ENCODE assay signal across 21 cellular contexts in genomic region chr13:52925221-52925620, GRCh38.
DNase-seq lines count a peak whose midpoint lies in the region; ATAC-seq and TF ChIP-seq lines count a peak whose summit lies in the region.
"Had no signal": no experiment of that assay in that cellular context is flagged by ENCODE, and none has a peak within 500 bp of the region (broad histone marks: within the 10 kb centered on the region; RNA-seq: fewer than 3 reads in every experiment).

No MANE protein-coding gene starts in this region.

- intact Hi-C loops in breast epithelium (cut with DNase I; ENCODE audit: low total_unique reads) (no loop called here), left ventricle myocardium superior (cut with micrococcal nuclease) (no loop called here), upper lobe of right lung (cut with DNase I) (no loop called here)

- H3K4me1 ChIP-seq in breast epithelium (peaks cover 0 to 7% of the 10 kb centered on the region in 2 donors), upper lobe of right lung (peaks cover 8% of the 10 kb centered on the region)
- H3K4me1 ChIP-seq: esophagus muscularis mucosa had no signal

- H3K4me3 ChIP-seq in breast epithelium (no peak overlapping the region), upper lobe of right lung (no peak overlapping the region)
- H3K4me3 ChIP-seq: esophagus muscularis mucosa, GM12878 had no signal

- TF ChIP-seq CTCF in breast epithelium (IDR thresholded peaks at IDR 0.05) (no peak), upper lobe of right lung (IDR thresholded peaks at IDR 0.05) (no peak)

- H3K27me3 ChIP-seq in breast epithelium = no peaks in the 10 kb centered on the region
- H3K27me3 ChIP-seq in upper lobe of right lung = no peaks in the 10 kb centered on the region

- H3K36me3 ChIP-seq in breast epithelium (no peaks in the 10 kb centered on the region), upper lobe of right lung (no peaks in the 10 kb centered on the region)
- H3K36me3 ChIP-seq: esophagus muscularis mucosa had no signal

- no peaks in the 10 kb centered on the region for H3K9me3 ChIP-seq in breast epithelium
- H3K9me3 ChIP-seq in upper lobe of right lung = no peaks in the 10 kb centered on the region
- H3K9me3 ChIP-seq: esophagus muscularis mucosa had no signal

- DNase-seq in NCI-H510A treated with DMSO at 0.1 percent for 48 hours (lab: John Stamatoyannopoulos, UW) (peak; percentile 38), NCI-H510A (lab: John Stamatoyannopoulos, UW) (no peak), breast epithelium (ENCODE audit: low spot score in 2 of 2) (peak in 1 of 2 donors; percentile 82), left ventricle myocardium superior (peak; percentile 42), upper lobe of right lung (no peak), NCI-H1436 treated with DMSO at 0.1 percent for 48 hours (lab: John Stamatoyannopoulos, UW) (no peak), globus pallidus (ENCODE audit: low spot score) (no peak)
- DNase-seq: activated CD4-positive, alpha-beta T cell treated with anti-CD3 and anti-CD28 coated beads, Interleukin-2, amount 50 U/mL, for 1 hour; activated CD8-positive, alpha-beta memory T cell treated with anti-CD3 and anti-CD28 coated beads, Interleukin-2, amount 50 U/mL, for 4 hours; activated effector memory CD4-positive, alpha-beta T cell treated with Interleukin-2 at 50 U/mL for 16 hours; C1 segment of cervical spinal cord; central memory CD4-positive, alpha-beta T cell; immature natural killer cell; naive thymus-derived CD8-positive, alpha-beta T cell; NCI-H1930; SIG-M5; stimulated activated CD4-positive, alpha-beta T cell treated with anti-CD3 and anti-CD28 coated beads, Interleukin-4, amount 100 ng/mL, for 4 hours had no signal

- ATAC-seq in left ventricle myocardium superior (peak; percentile 65), upper lobe of right lung (peak; percentile 6), GM18517 (IDR thresholded peaks at IDR 0.05; ENCODE audit: unreplicated experiment) (no peak)
- ATAC-seq: GM12878; naive thymus-derived CD8-positive, alpha-beta T cell had no signal

- H3K27ac ChIP-seq in breast epithelium = peak overlapping the region; percentile 80 to 81
- H3K27ac ChIP-seq in upper lobe of right lung = no peak overlapping the region
- H3K27ac ChIP-seq: esophagus muscularis mucosa, VCaP had no signal

- no peak for TF ChIP-seq POLR2A in breast epithelium (IDR thresholded peaks at IDR 0.05)

Comparison
In these comparisons a context has a peak if more than half of its experiments do, and no peak if none do; other contexts are left out.
1. DNase-seq: peak in NCI-H510A treated with DMSO at 0.1 percent for 48 hours (single experiment) and left ventricle myocardium superior (single experiment); none in NCI-H510A (single experiment), upper lobe of right lung (single experiment), NCI-H1436 treated with DMSO at 0.1 percent for 48 hours (single experiment) and globus pallidus (single experiment).